8 cellular contexts compared by ENCODE assay signal in genomic region chr1:28087614-28088167, GRCh38. TPM values are rescaled to one million over a fixed set of nuclear protein-coding genes. Genes with fewer than 3 reads are reported as not detected.
DNase-seq lines count a peak whose midpoint lies in the region; ATAC-seq and TF ChIP-seq lines count a peak whose summit lies in the region.

No MANE protein-coding gene starts in this region.

- peak in 1 of 2 donors; percentile 13 for ATAC-seq in activated T-cell treated with anti-CD3 and anti-CD28 coated beads, Interleukin-2, amount 50 U/mL, for 72 hours (replicated peaks in 1 of 2)
- ATAC-seq in heart left ventricle (peak in 3 of 4 donors; percentile 6 to 17 (median 7)), psoas muscle (peak in 3 of 4 donors; percentile 11 to 34 (median 15)), HG03571 (IDR thresholded peaks at IDR 0.05; ENCODE audit: unreplicated experiment) (no peak), HG02588 (IDR thresholded peaks at IDR 0.05; ENCODE audit: unreplicated experiment) (no peak)

- CTCF ChIA-PET in AG04450 (lab: Charles Lee), result interaction anchor here (1.1 to 8.4 kb wide), 3 partner anchors 9 to 122 kb away, joined by 4 to 301 read pairs (median 4); no protein-coding TSS in a partner anchor

- H3K4me1 ChIP-seq in heart left ventricle (peaks cover 3 to 41% (median 18%) of the 10 kb centered on the region in 12 donors), psoas muscle (peaks cover 38% of the 10 kb centered on the region)

- peak overlapping the region; percentile 94 to 100 for H3K4me3 Mint-ChIP-seq in activated T-cell treated with anti-CD3 and anti-CD28 coated beads, Interleukin-2, amount 50 U/mL, for 72 hours

- TF ChIP-seq CTCF in AG04450 (IDR thresholded peaks at IDR 0.05; ENCODE audit: low read depth, low read length), result no peak; the same call in 1 of the 2 replicates
- peak; percentile 29 for TF ChIP-seq CTCF in GM12864 (IDR thresholded peaks at IDR 0.05; ENCODE audit: low read depth, low read length, missing control alignments)
- TF ChIP-seq CTCF in heart left ventricle (IDR thresholded peaks at IDR 0.05), result peak in 1 of 12 donors; percentile 14
- TF ChIP-seq CTCF in psoas muscle (IDR thresholded peaks at IDR 0.05), result no peak

- no peak for DNase-seq in AG04450 (ENCODE audit: low read depth, low spot score)
- no peak for DNase-seq in GM12864 (ENCODE audit: low read depth)
- DNase-seq in Jurkat, Clone E6-1 (ENCODE audit: low read depth, low spot score), result no peak
- DNase-seq in activated T-cell treated with anti-CD3 and anti-CD28 coated beads, Interleukin-2, amount 50 U/mL, for 72 hours, result peak; percentile 29 to 33
- DNase-seq in heart left ventricle, result no peak
- no peak for DNase-seq in psoas muscle

- H3K27me3 Mint-ChIP-seq in activated T-cell treated with anti-CD3 and anti-CD28 coated beads, Interleukin-2, amount 50 U/mL, for 72 hours (ENCODE audit: low read depth), result peaks cover 3% of the 10 kb centered on the region

- H3K27ac Mint-ChIP-seq in activated T-cell treated with anti-CD3 and anti-CD28 coated beads, Interleukin-2, amount 50 U/mL, for 72 hours, result peak overlapping the region; percentile 89

- no peaks in the 10 kb centered on the region for H3K9me3 Mint-ChIP-seq in activated T-cell treated with anti-CD3 and anti-CD28 coated beads, Interleukin-2, amount 50 U/mL, for 72 hours

- POLR2A ChIA-PET in AG04450 (lab: Yijun Ruan, JAX), result interaction anchor here (0.6 to 1.5 kb wide), 5 partner anchors 9 to 626 kb away, joined by 3 to 8 read pairs (median 4); no protein-coding TSS in a partner anchor

- H3K36me3 ChIP-seq in heart left ventricle (no peaks in the 10 kb centered on the region), psoas muscle (ENCODE audit: insufficient read depth in 1 of 2, low read depth in 1 of 2) (no peaks in the 10 kb centered on the region)

- H3K36me3 Mint-ChIP-seq in activated T-cell treated with anti-CD3 and anti-CD28 coated beads, Interleukin-2, amount 50 U/mL, for 72 hours (ENCODE audit: insufficient read depth in 2 of 2), result peaks cover 1 to 4% of the 10 kb centered on the region in 2 donors

- H3K4me3 ChIP-seq in AG04450 (ENCODE audit: low read depth, low read length), result peak overlapping the region; percentile 80
- H3K4me3 ChIP-seq in GM12864 (ENCODE audit: low read depth, low read length), result peak overlapping the region; percentile 77
- peak overlapping the region; percentile 86 for H3K4me3 ChIP-seq in Jurkat, Clone E6-1 (ENCODE audit: low read length)
- peak overlapping the region; percentile 55 to 94 (median 88) for H3K4me3 ChIP-seq in heart left ventricle
- H3K4me3 ChIP-seq in psoas muscle, result peak overlapping the region; percentile 97

- H3K9me3 ChIP-seq in AG04450 (ENCODE audit: control insufficient read depth, insufficient read depth, low read length) (no peaks in the 10 kb centered on the region), heart left ventricle (no peaks in the 10 kb centered on the region), psoas muscle (no peaks in the 10 kb centered on the region)

- H3K27me3 ChIP-seq in AG04450 (ENCODE audit: control insufficient read depth, insufficient read depth, low read length) (no peaks in the 10 kb centered on the region), heart left ventricle (no peaks in the 10 kb centered on the region), psoas muscle (ENCODE audit: insufficient read depth in 3 of 3, low read length in 2 of 3) (no peaks in the 10 kb centered on the region)

- no peak for TF ChIP-seq POLR2A in heart left ventricle (IDR thresholded peaks at IDR 0.05)

- WGBS in heart left ventricle, 4 donors, result 4 to 7% (median 5%) methylated on average over 16 of the region's 16 CpGs
- 3 to 4% (median 4%) methylated on average over 16 of the region's 16 CpGs for WGBS in psoas muscle, 3 donors

- peaks cover 40% of the 10 kb centered on the region for H3K4me1 Mint-ChIP-seq in activated T-cell treated with anti-CD3 and anti-CD28 coated beads, Interleukin-2, amount 50 U/mL, for 72 hours (ENCODE audit: low read depth)

- intact Hi-C loops in heart left ventricle (cut with DNase I), result no loop called here
- intact Hi-C loops in psoas muscle (cut with DNase I), result no loop called here

- H3K27ac ChIP-seq in AG04450 (ENCODE audit: low read depth, low read length), result peak overlapping the region; percentile 87
- H3K27ac ChIP-seq in heart left ventricle, result peak overlapping the region in 11 of 12 donors; percentile 78 to 95 (median 87)
- peak overlapping the region; percentile 95 for H3K27ac ChIP-seq in psoas muscle

RNA-seq across cellular contexts. Expression of gene EYA3, which starts 0.7 kb away (rescaled TPM):
- 15.4 and 17.0 TPM in 2 replicates for polyA plus RNA-seq in AG04450 (2011; rRNA removed)
- 49.7 and 59.8 TPM in 2 replicates for polyA minus RNA-seq in AG04450 (2011; rRNA and poly(A)+ RNA removed)
- polyA plus RNA-seq in Jurkat, Clone E6-1 (2012; ENCODE audit: insufficient read depth, insufficient read length), result 14.8 TPM
- total RNA-seq in activated T-cell treated with anti-CD3 and anti-CD28 coated beads, Interleukin-2, amount 50 U/mL, for 72 hours, result 10 to 100 TPM; 27.0 to 28.9 TPM
- 10 to 100 TPM; 13.3 to 23.3 (median 18.8) TPM for total RNA-seq in heart left ventricle
- polyA plus RNA-seq in heart left ventricle, result 1 to 10 TPM; 5.8 to 8.2 TPM
- total RNA-seq in psoas muscle, result 10 to 100 TPM; 13.1 to 15.3 (median 14.0) TPM
- polyA plus RNA-seq in psoas muscle, result 10 to 100 TPM in 1 of 3 donors, 1 to 10 TPM in 2; 3.6 to 10.8 (median 5.1) TPM

Comparison
In these comparisons a context has a peak if more than half of its experiments do, and no peak if none do; other contexts are left out.
1. DNase-seq: peak in activated T-cell treated with anti-CD3 and anti-CD28 coated beads, Interleukin-2, amount 50 U/mL, for 72 hours (2 of 2); none in AG04450 (single experiment), GM12864 (single experiment), Jurkat, Clone E6-1 (single experiment), heart left ventricle (0 of 5) and psoas muscle (0 of 2).
2. ATAC-seq: peak in heart left ventricle (3 of 4) and psoas muscle (3 of 4); none in HG03571 (single experiment) and HG02588 (single experiment).
3. Peak in every context shown above with its lines, with median percentiles within 50 percentile points of each other: H3K27ac ChIP-seq and H3K4me3 ChIP-seq.